In the genomic region with DNA sequence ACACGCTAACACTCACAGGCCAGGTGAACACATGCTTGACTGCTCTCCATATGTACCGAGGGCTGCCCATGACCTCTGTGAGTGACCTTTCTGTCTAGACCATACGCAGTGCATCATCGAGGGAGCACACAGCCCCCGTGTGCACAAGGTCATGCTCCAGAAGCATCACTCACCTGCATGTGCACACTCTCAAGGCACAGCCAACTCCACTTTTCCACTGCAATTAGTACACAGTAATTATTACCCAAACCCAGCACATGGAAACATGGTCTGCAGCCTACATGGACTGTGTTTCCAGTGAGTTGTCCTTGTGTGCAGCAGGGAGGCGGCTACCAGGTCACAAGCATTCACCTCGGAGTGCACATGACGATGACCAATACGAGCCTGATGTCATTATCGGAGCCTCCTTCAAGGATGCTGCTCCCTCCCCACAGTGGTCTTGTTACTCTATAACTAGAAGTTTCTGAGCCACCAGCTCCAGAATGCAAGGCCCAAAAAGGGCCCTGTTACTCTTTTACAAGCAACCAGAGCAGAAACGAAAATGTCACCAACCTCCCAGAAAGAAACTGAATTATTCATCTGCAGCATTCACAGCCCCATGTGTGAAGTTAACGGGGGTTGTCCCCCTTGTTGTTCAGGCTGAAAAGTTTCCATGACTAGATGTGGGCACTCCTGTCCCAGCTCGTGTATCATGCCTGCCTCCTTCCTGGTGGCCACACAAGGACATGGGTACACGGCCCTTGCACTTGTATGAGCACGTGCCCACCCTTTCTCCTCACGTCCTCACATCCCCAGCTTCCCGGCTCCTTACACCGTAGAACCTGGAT, we compare ENCODE assay signal across 10 cellular contexts. TPM values are rescaled to one million over a fixed set of nuclear protein-coding genes. Genes with fewer than 3 reads are reported as not detected.
DNase-seq lines count a peak whose midpoint lies in the region; ATAC-seq and TF ChIP-seq lines count a peak whose summit lies in the region.
"Had no signal": no experiment of that assay in that cellular context is flagged by ENCODE, and none has a peak within 500 bp of the region (broad histone marks: within the 10 kb centered on the region; RNA-seq: fewer than 3 reads in every experiment).

No MANE protein-coding gene starts in this region.

- no peaks in the 10 kb centered on the region for H3K9me3 ChIP-seq in vagina
- H3K9me3 ChIP-seq: A549 had no signal

- no peak for TF ChIP-seq POLR2A in vagina (IDR thresholded peaks at IDR 0.05)

- no peak for TF ChIP-seq CTCF in vagina (IDR thresholded peaks at IDR 0.05)

- peak; percentile 73 for ATAC-seq in activated CD4-positive, alpha-beta T cell treated with anti-CD3 and anti-CD28 coated beads for 36 hours
- peak; percentile 77 for ATAC-seq in HG03175 (IDR thresholded peaks at IDR 0.05; ENCODE audit: unreplicated experiment)
- peak; percentile 79 for ATAC-seq in activated naive CD8-positive, alpha-beta T cell treated with anti-CD3 and anti-CD28 coated beads, Interleukin-2, amount 50 U/mL, for 24 hours
- ATAC-seq: A549 had no signal

- intact Hi-C loops in activated CD4-positive, alpha-beta T cell treated with anti-CD3 and anti-CD28 coated beads for 36 hours (cut with DNase I, micrococcal nuclease) = loop anchor here (1.0 to 5.0 kb wide), 8 partner anchors 12 to 148 kb away; a partner anchor contains a TSS
- intact Hi-C loops in vagina (cut with DNase I) = no loop called here

- H3K36me3 Mint-ChIP-seq in activated CD4-positive, alpha-beta T cell treated with anti-CD3 and anti-CD28 coated beads for 36 hours (ENCODE audit: low read depth) = peaks cover 79% of the 10 kb centered on the region
- H3K36me3 Mint-ChIP-seq in activated naive CD8-positive, alpha-beta T cell treated with anti-CD3 and anti-CD28 coated beads, Interleukin-2, amount 50 U/mL, for 24 hours (ENCODE audit: low read depth) = peaks cover 76% of the 10 kb centered on the region

- H3K4me1 ChIP-seq in vagina = peaks cover 9% of the 10 kb centered on the region
- H3K4me1 ChIP-seq: A549 had no signal

- H3K27ac Mint-ChIP-seq in activated CD4-positive, alpha-beta T cell treated with anti-CD3 and anti-CD28 coated beads for 36 hours = peak overlapping the region; percentile 95
- H3K27ac Mint-ChIP-seq in activated naive CD8-positive, alpha-beta T cell treated with anti-CD3 and anti-CD28 coated beads, Interleukin-2, amount 50 U/mL, for 24 hours = peak overlapping the region; percentile 99

- no peaks in the 10 kb centered on the region for H3K27me3 Mint-ChIP-seq in activated CD4-positive, alpha-beta T cell treated with anti-CD3 and anti-CD28 coated beads for 36 hours
- peaks cover 2% of the 10 kb centered on the region for H3K27me3 Mint-ChIP-seq in activated naive CD8-positive, alpha-beta T cell treated with anti-CD3 and anti-CD28 coated beads, Interleukin-2, amount 50 U/mL, for 24 hours

- H3K4me1 Mint-ChIP-seq in activated CD4-positive, alpha-beta T cell treated with anti-CD3 and anti-CD28 coated beads for 36 hours = peaks cover 96% of the 10 kb centered on the region
- H3K4me1 Mint-ChIP-seq in activated naive CD8-positive, alpha-beta T cell treated with anti-CD3 and anti-CD28 coated beads, Interleukin-2, amount 50 U/mL, for 24 hours = peaks cover 96% of the 10 kb centered on the region

- H3K27me3 ChIP-seq in vagina = no peaks in the 10 kb centered on the region

- peak; percentile 80 for DNase-seq in activated CD4-positive, alpha-beta T cell treated with anti-CD3 and anti-CD28 coated beads for 36 hours
- DNase-seq in activated CD4-positive, alpha-beta T cell treated with anti-CD3 and anti-CD28 coated beads for 1 hour = no peak
- peak; percentile 64 for DNase-seq in activated naive CD8-positive, alpha-beta T cell treated with anti-CD3 and anti-CD28 coated beads, Interleukin-2, amount 50 U/mL, for 24 hours
- no peak for DNase-seq in substantia nigra (lab: John Stamatoyannopoulos, UW)
- DNase-seq in NOMO-1 treated with DMSO at 0.1 percent for 48 hours (lab: John Stamatoyannopoulos, UW; ENCODE audit: unreplicated experiment) = no peak
- no peak for DNase-seq in NCI-H1048 (lab: John Stamatoyannopoulos, UW)
- DNase-seq in vagina (ENCODE audit: extremely low spot score in 2 of 2) = no peak

- peak overlapping the region; percentile 62 for H3K4me3 Mint-ChIP-seq in activated CD4-positive, alpha-beta T cell treated with anti-CD3 and anti-CD28 coated beads for 36 hours
- peak overlapping the region; percentile 68 for H3K4me3 Mint-ChIP-seq in activated naive CD8-positive, alpha-beta T cell treated with anti-CD3 and anti-CD28 coated beads, Interleukin-2, amount 50 U/mL, for 24 hours

- CTCF ChIA-PET in activated CD4-positive, alpha-beta T cell treated with anti-CD3 and anti-CD28 coated beads for 36 hours (lab: Charles Lee) = interaction anchor here (0.6 to 2.4 kb wide), 11 partner anchors 10 to 105 kb away, joined by 3 to 9 read pairs (median 3); no protein-coding TSS in a partner anchor

- H3K27ac ChIP-seq in substantia nigra (ENCODE audit: low read depth, low read length, poor library complexity, severe bottlenecking) = peak overlapping the region; percentile 36
- H3K27ac ChIP-seq in vagina = no peak overlapping the region
- H3K27ac ChIP-seq: A549, epithelial cell of prostate had no signal

- no peaks in the 10 kb centered on the region for H3K9me3 Mint-ChIP-seq in activated CD4-positive, alpha-beta T cell treated with anti-CD3 and anti-CD28 coated beads for 36 hours (ENCODE audit: low read depth)
- no peaks in the 10 kb centered on the region for H3K9me3 Mint-ChIP-seq in activated naive CD8-positive, alpha-beta T cell treated with anti-CD3 and anti-CD28 coated beads, Interleukin-2, amount 50 U/mL, for 24 hours

- no peak overlapping the region for H3K4me3 ChIP-seq in vagina
- H3K4me3 ChIP-seq: A549 had no signal

- H3K36me3 ChIP-seq in vagina = no peaks in the 10 kb centered on the region

- POLR2A ChIA-PET in activated CD4-positive, alpha-beta T cell treated with anti-CD3 and anti-CD28 coated beads for 36 hours (lab: Charles Lee) = interaction anchor here (0.5 to 1.7 kb wide), 7 partner anchors 9 to 1163 kb away, joined by 3 to 21 read pairs (median 4); no protein-coding TSS in a partner anchor

RNA-seq across cellular contexts. Expression of a gene that starts 31.2 kb away (rescaled TPM):
- 100 to 1,000 TPM; 215 to 226 TPM for total RNA-seq in activated CD4-positive, alpha-beta T cell treated with anti-CD3 and anti-CD28 coated beads for 36 hours
- total RNA-seq in vagina = 39.3 TPM

Comparison
In these comparisons a context has a peak if more than half of its experiments do, and no peak if none do; other contexts are left out.
1. DNase-seq: peak in activated CD4-positive, alpha-beta T cell treated with anti-CD3 and anti-CD28 coated beads for 36 hours (single experiment) and activated naive CD8-positive, alpha-beta T cell treated with anti-CD3 and anti-CD28 coated beads, Interleukin-2, amount 50 U/mL, for 24 hours (single experiment); none in activated CD4-positive, alpha-beta T cell treated with anti-CD3 and anti-CD28 coated beads for 1 hour (single experiment), substantia nigra (0 of 49), NOMO-1 treated with DMSO at 0.1 percent for 48 hours (single experiment), NCI-H1048 (single experiment) and vagina (0 of 2).
2. Peak in every context shown above with its lines, with median percentiles within 50 percentile points of each other: ATAC-seq.